ENCODE assay signal across 9 cellular contexts in the genomic region with DNA sequence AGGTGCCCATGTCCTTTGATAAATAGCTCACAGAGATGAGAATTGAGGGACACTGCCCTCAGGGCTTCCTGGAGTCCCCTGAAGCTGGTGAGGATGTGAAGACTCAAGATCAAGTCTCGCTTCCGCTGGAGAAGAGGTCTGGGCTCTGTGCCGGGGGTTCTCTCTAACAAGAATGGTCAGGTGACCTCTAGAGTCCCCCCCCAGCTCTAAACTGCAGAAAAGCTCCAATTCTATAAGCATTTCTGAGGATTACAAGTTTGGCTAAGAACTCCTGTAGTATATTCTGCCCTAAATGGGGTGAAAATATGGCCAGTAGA. TPM values are rescaled to one million over a fixed set of nuclear protein-coding genes. Genes with fewer than 3 reads are reported as not detected.
A peak's percentile ranks its signal among the peaks of the same experiment; 100 is the strongest.
DNase-seq lines count a peak whose midpoint lies in the region; ATAC-seq and TF ChIP-seq lines count a peak whose summit lies in the region.
"Had no signal": no experiment of that assay in that cellular context is flagged by ENCODE, and none has a peak within 500 bp of the region (broad histone marks: within the 10 kb centered on the region; RNA-seq: fewer than 3 reads in every experiment).

No MANE protein-coding gene starts in this region.

- CTCF ChIA-PET in activated CD4-positive, alpha-beta T cell treated with anti-CD3 and anti-CD28 coated beads for 36 hours (lab: Charles Lee): interaction anchor here (1.0 to 5.1 kb wide), 8 partner anchors 11 to 171 kb away, joined by 3 to 44 read pairs (median 6); no protein-coding TSS in a partner anchor
- CTCF ChIA-PET in activated CD8-positive, alpha-beta T cell treated with anti-CD3 and anti-CD28 coated beads, Interleukin-2, amount 10 ng/mL, durations not matched to agents 7 days and 5 days (lab: Charles Lee): interaction anchor here (0.7 to 7.4 kb wide), 11 partner anchors 9 to 267 kb away, joined by 3 to 92 read pairs (median 7); partner anchors contain the start of gene MYL12A

- peaks cover 0 to 77% (median 24%) of the 10 kb centered on the region in 4 donors for H3K4me1 ChIP-seq in right lobe of liver

- H3K9me3 ChIP-seq in right lobe of liver: no peaks in the 10 kb centered on the region

- peak overlapping the region; percentile 36 to 60 (median 50) for H3K4me3 ChIP-seq in right lobe of liver

- peaks cover 0 to 8% (median 0%) of the 10 kb centered on the region in 4 donors for H3K36me3 ChIP-seq in right lobe of liver

- WGBS in right lobe of liver (ENCODE audit: insufficient coverage, low coverage, low lambda C conversion rate, missing lambda C conversion rate): 13% methylated on average over 3 of the region's 3 CpGs

- H3K9me3 Mint-ChIP-seq in activated CD4-positive, alpha-beta T cell treated with anti-CD3 and anti-CD28 coated beads for 36 hours (ENCODE audit: low read depth): no peaks in the 10 kb centered on the region
- H3K9me3 Mint-ChIP-seq in activated CD8-positive, alpha-beta T cell treated with anti-CD3 and anti-CD28 coated beads, Interleukin-2, amount 10 ng/mL, durations not matched to agents 7 days and 5 days (ENCODE audit: insufficient read depth): no peaks in the 10 kb centered on the region

- peak overlapping the region; percentile 74 for H3K4me3 Mint-ChIP-seq in activated CD4-positive, alpha-beta T cell treated with anti-CD3 and anti-CD28 coated beads for 36 hours
- H3K4me3 Mint-ChIP-seq in activated CD8-positive, alpha-beta T cell treated with anti-CD3 and anti-CD28 coated beads, Interleukin-2, amount 10 ng/mL, durations not matched to agents 7 days and 5 days: peak overlapping the region; percentile 81

- ATAC-seq in activated CD4-positive, alpha-beta T cell treated with anti-CD3 and anti-CD28 coated beads for 36 hours: peak; percentile 3
- ATAC-seq in activated CD8-positive, alpha-beta T cell treated with anti-CD3 and anti-CD28 coated beads, Interleukin-2, amount 10 ng/mL, durations not matched to agents 7 days and 5 days: peak; percentile 40
- peak in 2 of 4 donors; percentile 11 to 21 for ATAC-seq in right lobe of liver

- peak overlapping the region; percentile 98 for H3K27ac Mint-ChIP-seq in activated CD4-positive, alpha-beta T cell treated with anti-CD3 and anti-CD28 coated beads for 36 hours
- H3K27ac Mint-ChIP-seq in activated CD8-positive, alpha-beta T cell treated with anti-CD3 and anti-CD28 coated beads, Interleukin-2, amount 10 ng/mL, durations not matched to agents 7 days and 5 days: peak overlapping the region; percentile 80

- no peaks in the 10 kb centered on the region for H3K27me3 Mint-ChIP-seq in activated CD4-positive, alpha-beta T cell treated with anti-CD3 and anti-CD28 coated beads for 36 hours
- no peaks in the 10 kb centered on the region for H3K27me3 Mint-ChIP-seq in activated CD8-positive, alpha-beta T cell treated with anti-CD3 and anti-CD28 coated beads, Interleukin-2, amount 10 ng/mL, durations not matched to agents 7 days and 5 days (ENCODE audit: low read depth)

- POLR2A ChIA-PET in activated CD4-positive, alpha-beta T cell treated with anti-CD3 and anti-CD28 coated beads for 36 hours (lab: Charles Lee): interaction anchor here (1.0 to 4.5 kb wide), 4 partner anchors 10 to 19 kb away, joined by 6 to 40 read pairs (median 7); no protein-coding TSS in a partner anchor
- POLR2A ChIA-PET in activated CD8-positive, alpha-beta T cell treated with anti-CD3 and anti-CD28 coated beads, Interleukin-2, amount 10 ng/mL, durations not matched to agents 7 days and 5 days (lab: Charles Lee): interaction anchor here (0.7 to 2.5 kb wide), 8 partner anchors 10 to 267 kb away, joined by 3 to 33 read pairs (median 8); partner anchors contain the start of gene MYL12A

- H3K36me3 Mint-ChIP-seq in activated CD4-positive, alpha-beta T cell treated with anti-CD3 and anti-CD28 coated beads for 36 hours (ENCODE audit: low read depth): peaks cover 50% of the 10 kb centered on the region
- H3K36me3 Mint-ChIP-seq in activated CD8-positive, alpha-beta T cell treated with anti-CD3 and anti-CD28 coated beads, Interleukin-2, amount 10 ng/mL, durations not matched to agents 7 days and 5 days (ENCODE audit: low read depth): peaks cover 41% of the 10 kb centered on the region

- peak; percentile 46 for TF ChIP-seq POLR2A in right lobe of liver (IDR thresholded peaks at IDR 0.05)

- no peak for TF ChIP-seq CTCF in right lobe of liver (IDR thresholded peaks at IDR 0.05)

- H3K27me3 ChIP-seq in right lobe of liver: no peaks in the 10 kb centered on the region

- H3K4me1 Mint-ChIP-seq in activated CD4-positive, alpha-beta T cell treated with anti-CD3 and anti-CD28 coated beads for 36 hours: peaks cover 88% of the 10 kb centered on the region
- H3K4me1 Mint-ChIP-seq in activated CD8-positive, alpha-beta T cell treated with anti-CD3 and anti-CD28 coated beads, Interleukin-2, amount 10 ng/mL, durations not matched to agents 7 days and 5 days (ENCODE audit: low read depth): peaks cover 79% of the 10 kb centered on the region

- peak; percentile 48 for DNase-seq in activated CD4-positive, alpha-beta T cell treated with anti-CD3 and anti-CD28 coated beads for 36 hours
- no peak for DNase-seq in activated CD4-positive, alpha-beta T cell treated with anti-CD3 and anti-CD28 coated beads for 48 hours
- DNase-seq in activated CD8-positive, alpha-beta T cell treated with anti-CD3 and anti-CD28 coated beads, Interleukin-2, amount 10 ng/mL, durations not matched to agents 7 days and 5 days: peak; percentile 55
- peak in 2 of 3 donors; percentile 40 to 62 for DNase-seq in right lobe of liver
- DNase-seq in DMS53 (lab: John Stamatoyannopoulos, UW): no peak
- no peak for DNase-seq in GF-D8 (lab: John Stamatoyannopoulos, UW)
- DNase-seq in GOT3 (lab: John Stamatoyannopoulos, UW): no peak
- DNase-seq: NCI-H2227 treated with DMSO at 0.1 percent for 48 hours had no signal

- intact Hi-C loops in activated CD4-positive, alpha-beta T cell treated with anti-CD3 and anti-CD28 coated beads for 36 hours (cut with DNase I, micrococcal nuclease): loop anchor here (2.0 to 5.0 kb wide), 3 partner anchors 133 to 617 kb away; partner anchors contain the start of genes EMILIN2 (in 1 of the 2) and MYL12A (in 1 of the 2)
- intact Hi-C loops in right lobe of liver (cut with DNase I): loop anchor here in 1 of 2 donors (10.0 kb wide), 1 partner anchor 46 kb away; no protein-coding TSS in a partner anchor

- H3K27ac ChIP-seq in right lobe of liver (peak overlapping the region; percentile 84 to 95 (median 94)), temporal lobe (ENCODE audit: low read depth, low read length) (peak overlapping the region; percentile 31)

RNA-seq across cellular contexts. Expression of gene LPIN2, which starts 32.4 kb away (rescaled TPM):
- 10 to 100 TPM; 82.6 to 95.3 TPM for total RNA-seq in activated CD4-positive, alpha-beta T cell treated with anti-CD3 and anti-CD28 coated beads for 36 hours
- total RNA-seq in activated CD8-positive, alpha-beta T cell treated with anti-CD3 and anti-CD28 coated beads, Interleukin-2, amount 10 ng/mL, durations not matched to agents 7 days and 5 days: 10 to 100 TPM; 77.5 TPM
- total RNA-seq in right lobe of liver (100 to 1,000 TPM in 5 of 6 experiments, 10 to 100 TPM in 1; 64.9 to 175 (median 150) TPM), temporal lobe (40.1 TPM)

Comparison
In these comparisons a context has a peak if more than half of its experiments do, and no peak if none do; other contexts are left out.
1. DNase-seq: peak in activated CD4-positive, alpha-beta T cell treated with anti-CD3 and anti-CD28 coated beads for 36 hours (single experiment), activated CD8-positive, alpha-beta T cell treated with anti-CD3 and anti-CD28 coated beads, Interleukin-2, amount 10 ng/mL, durations not matched to agents 7 days and 5 days (single experiment) and right lobe of liver (2 of 3); none in activated CD4-positive, alpha-beta T cell treated with anti-CD3 and anti-CD28 coated beads for 48 hours (single experiment), DMS53 (single experiment), GF-D8 (single experiment) and GOT3 (single experiment).